8 cellular contexts compared by ENCODE assay signal in genomic region chr2:224650815-224651439, GRCh38.
DNase-seq lines count a peak whose midpoint lies in the region; ATAC-seq and TF ChIP-seq lines count a peak whose summit lies in the region.

No MANE protein-coding gene starts in this region.

- TF ChIP-seq POLR2A in thyroid gland (IDR thresholded peaks at IDR 0.05), result no peak

- in situ Hi-C loops in mammary epithelial cell (cut with MboI; ENCODE audit: low sequenced_read_pairs in 2 of 2), result no loop called here

- H3K27ac ChIP-seq in mammary epithelial cell (ENCODE audit: insufficient read depth, low read depth, low read length) (no peak overlapping the region), thyroid gland (no peak overlapping the region)

- CTCF ChIA-PET in mammary epithelial cell (lab: Charles Lee; ENCODE audit: low non-redundant PET), result no interaction called here

- DNase-seq in AG09319 (ENCODE audit: extremely low read depth, low read depth) (peak; percentile 20), NCI-H748 (lab: John Stamatoyannopoulos, UW; ENCODE audit: unreplicated experiment) (peak; percentile 71), mammary epithelial cell (peak; percentile 31), kidney epithelial cell (ENCODE audit: low read depth) (peak; percentile 14), thyroid gland (no peak), GM19240 (ENCODE audit: insufficient read length, low spot score) (no peak)

- H3K9me3 ChIP-seq in mammary epithelial cell (replicated peaks; ENCODE audit: insufficient read depth, low read length) (no peaks in the 10 kb centered on the region), thyroid gland (no peaks in the 10 kb centered on the region)

- H2AFZ ChIP-seq in mammary epithelial cell (ENCODE audit: low read depth, low read length), result no peak overlapping the region

- H3K79me2 ChIP-seq in mammary epithelial cell (ENCODE audit: insufficient read depth, low read length), result no peaks in the 10 kb centered on the region

- no peak overlapping the region for H3K4me2 ChIP-seq in mammary epithelial cell (ENCODE audit: insufficient read depth, low read depth, low read length)

- H3K36me3 ChIP-seq in mammary epithelial cell (ENCODE audit: insufficient read depth, low read length) (no peaks in the 10 kb centered on the region), kidney epithelial cell (ENCODE audit: control insufficient read depth, insufficient read depth, low read length) (no peaks in the 10 kb centered on the region), thyroid gland (no peaks in the 10 kb centered on the region)

- H3K27me3 ChIP-seq in mammary epithelial cell (ENCODE audit: insufficient read depth, low read length) (no peaks in the 10 kb centered on the region), kidney epithelial cell (ENCODE audit: control insufficient read depth, insufficient read depth, low read length) (no peaks in the 10 kb centered on the region), thyroid gland (no peaks in the 10 kb centered on the region)

- no TSS peak for BruUV-seq in mammary epithelial cell (replicated peaks; lab: Mats Ljungman, UMichigan)

- H3K9ac ChIP-seq in mammary epithelial cell (ENCODE audit: insufficient read depth, low read length), result no peak overlapping the region

- intact Hi-C loops in mammary epithelial cell (cut with micrococcal nuclease) (loop anchor here (1.0 to 10.0 kb wide), 5 partner anchors 124 to 1010 kb away; no protein-coding TSS in a partner anchor), thyroid gland (cut with DNase I) (loop anchor here (5.0 kb wide), 1 partner anchor 294 kb away; no protein-coding TSS in a partner anchor)

- dilution Hi-C loops in mammary epithelial cell (cut with HindIII; ENCODE audit: low sequenced_read_pairs), result no loop called here

- WGBS in mammary epithelial cell (ENCODE audit: low coverage, missing lambda C conversion rate), result 13% methylated on average over 6 of the region's 6 CpGs
- 21% methylated on average over 6 of the region's 6 CpGs for WGBS in thyroid gland, 2 donors

- TF ChIP-seq CTCF in AG09319 (IDR thresholded peaks at IDR 0.05; ENCODE audit: low read depth, low read length), result peak; percentile 80
- peak; percentile 66; the same call in 1 of the 2 replicates for TF ChIP-seq CTCF in GM12875 (IDR thresholded peaks at IDR 0.05; ENCODE audit: borderline replicate concordance, insufficient read depth, low read depth, low read length)
- peak; percentile 66 to 81 for TF ChIP-seq CTCF in mammary epithelial cell (conservative IDR thresholded peaks at IDR 0.05 in 1 of 2, IDR thresholded peaks at IDR 0.05 in 1 of 2; ENCODE audit: extremely low read depth in 1 of 2, insufficient read depth in 1 of 2, low read depth in 1 of 2, low read length in 2 of 2)
- TF ChIP-seq CTCF in kidney epithelial cell (IDR thresholded peaks at IDR 0.05; ENCODE audit: insufficient read depth, low read length, poor library complexity, severe bottlenecking), result peak; percentile 77
- TF ChIP-seq CTCF in thyroid gland (IDR thresholded peaks at IDR 0.05), result peak; percentile 55 to 84 (median 76)

- H3K4me3 ChIP-seq in GM12875 (ENCODE audit: low read depth, low read length) (no peak overlapping the region), mammary epithelial cell (replicated peaks in 1 of 3; ENCODE audit: insufficient read depth in 1 of 3, low read depth in 2 of 3, low read length in 3 of 3) (no peak overlapping the region), kidney epithelial cell (ENCODE audit: low read depth, low read length) (no peak overlapping the region), thyroid gland (replicated peaks in 1 of 3) (no peak overlapping the region)

- no peaks in the 10 kb centered on the region for H4K20me1 ChIP-seq in mammary epithelial cell (ENCODE audit: insufficient read depth, low read length)

- ATAC-seq in HG03354 (IDR thresholded peaks at IDR 0.05; ENCODE audit: poor library complexity, severe bottlenecking, unreplicated experiment), result peak; percentile 62

- H3K4me1 ChIP-seq in mammary epithelial cell (ENCODE audit: insufficient read depth, low read length) (no peaks in the 10 kb centered on the region), thyroid gland (no peaks in the 10 kb centered on the region)

Comparison
In these comparisons a context has a peak if more than half of its experiments do, and no peak if none do; other contexts are left out.
1. DNase-seq: peak in AG09319 (single experiment), NCI-H748 (single experiment), mammary epithelial cell (single experiment) and kidney epithelial cell (single experiment); none in thyroid gland (0 of 2) and GM19240 (single experiment).
2. Peak in every context shown above with its lines, with median percentiles within 50 percentile points of each other: CTCF ChIP-seq.